In the genomic region with DNA sequence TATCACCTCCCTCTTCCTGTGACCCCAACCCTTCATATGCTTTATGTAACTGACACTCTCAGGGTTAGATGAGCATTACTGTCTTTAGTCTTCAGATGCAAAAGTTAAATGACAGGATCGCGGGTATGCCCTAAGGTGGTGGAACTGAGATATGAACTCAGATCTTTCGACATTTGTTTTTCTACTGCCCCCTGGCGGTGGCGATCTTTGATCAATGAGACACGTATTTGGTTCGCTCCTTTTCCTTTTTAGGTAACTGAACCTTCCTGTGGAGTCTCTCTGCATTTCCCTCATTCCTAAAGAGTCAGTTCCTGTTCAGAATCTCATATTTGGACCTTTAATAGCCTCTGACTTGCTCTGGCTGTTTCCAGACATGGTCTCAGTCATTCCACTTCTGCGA, we compare ENCODE assay signal across 14 cellular contexts. TPM values are rescaled to one million over a fixed set of nuclear protein-coding genes. Genes with fewer than 3 reads are reported as not detected.
DNase-seq lines count a peak whose midpoint lies in the region; ATAC-seq and TF ChIP-seq lines count a peak whose summit lies in the region.
"Had no signal": no experiment of that assay in that cellular context is flagged by ENCODE, and none has a peak within 500 bp of the region (broad histone marks: within the 10 kb centered on the region; RNA-seq: fewer than 3 reads in every experiment).

No MANE protein-coding gene starts in this region.

- no peaks in the 10 kb centered on the region for H4K20me1 ChIP-seq in IMR-90 (ENCODE audit: insufficient read depth, low read length)

- H2BK5ac ChIP-seq in IMR-90 (ENCODE audit: low read depth, low read length, poor library complexity, severe bottlenecking) (no peak overlapping the region), trophoblast cell (ENCODE audit: low read depth, low read length, poor library complexity) (no peak overlapping the region)

- H3K9ac ChIP-seq in IMR-90 (ENCODE audit: low read depth, low read length) (no peak overlapping the region), trophoblast cell (ENCODE audit: low read length) (no peak overlapping the region)

- ATAC-seq in IMR-90 (ENCODE audit: low read depth) (no peak), GM18907 (IDR thresholded peaks at IDR 0.05; ENCODE audit: unreplicated experiment) (no peak)

- peaks cover 2% of the 10 kb centered on the region; the same call in 1 of the 2 replicates for H3K9me3 ChIP-seq in IMR-90 (ENCODE audit: control insufficient read depth, insufficient read depth, low read length)
- H3K9me3 ChIP-seq in trophoblast cell (ENCODE audit: insufficient read depth, low read depth, low read length), result no peaks in the 10 kb centered on the region
- H3K9me3 ChIP-seq: thoracic aorta had no signal

- no peak overlapping the region for H2BK15ac ChIP-seq in IMR-90 (ENCODE audit: low read depth, low read length)

- H4K5ac ChIP-seq in IMR-90 (ENCODE audit: low read depth, low read length), result no peak overlapping the region

- H3K27me3 ChIP-seq in IMR-90 (ENCODE audit: control insufficient read depth, insufficient read depth, low read length), result no peaks in the 10 kb centered on the region
- no peaks in the 10 kb centered on the region for H3K27me3 ChIP-seq in trophoblast cell (ENCODE audit: insufficient read depth, low read length)

- H4K8ac ChIP-seq in IMR-90 (ENCODE audit: low read depth in 2 of 2, low read length in 2 of 2) (no peak overlapping the region), trophoblast cell (ENCODE audit: low read depth, low read length) (no peak overlapping the region)

- intact Hi-C loops in IMR-90 (cut with micrococcal nuclease), result no loop called here

- H4K12ac ChIP-seq in trophoblast cell (ENCODE audit: low read depth, low read length), result no peak overlapping the region

- H3K4ac ChIP-seq in IMR-90 (ENCODE audit: low read depth, low read length), result no peak overlapping the region
- no peak overlapping the region for H3K4ac ChIP-seq in trophoblast cell (ENCODE audit: low read depth, low read length)

- POLR2A ChIA-PET in IMR-90 (lab: Charles Lee; ENCODE audit: unreplicated experiment), result no interaction called here

- 0 out of 2 replicates have a peak, but pooled peaks have one; percentile 4 for TF ChIP-seq CTCF in IMR-90 (conservative IDR thresholded peaks at IDR 0.05; ENCODE audit: low read depth, low read length)

- no peak overlapping the region for H2AK9ac ChIP-seq in IMR-90 (replicated peaks; ENCODE audit: low read depth, low read length, poor library complexity)

- H3K36me3 ChIP-seq in IMR-90 (ENCODE audit: control insufficient read depth, insufficient read depth, low read length), result no peaks in the 10 kb centered on the region
- no peaks in the 10 kb centered on the region for H3K36me3 ChIP-seq in trophoblast cell (ENCODE audit: control insufficient read depth in 1 of 2, insufficient read depth in 2 of 2, low read length in 2 of 2)
- H3K36me3 ChIP-seq: thoracic aorta had no signal

- H3K56ac ChIP-seq in IMR-90 (ENCODE audit: extremely low read depth, insufficient read depth, low read length), result no peak overlapping the region

- no peaks in the 10 kb centered on the region for H3K9me1 ChIP-seq in IMR-90 (ENCODE audit: insufficient read depth, low read length)

- H3K4me2 ChIP-seq in IMR-90 (ENCODE audit: low read depth, low read length), result no peak overlapping the region
- H3K4me2 ChIP-seq in trophoblast cell (ENCODE audit: low read length), result no peak overlapping the region

- no peak for TF ChIP-seq POLR2A in IMR-90 (IDR thresholded peaks at IDR 0.05; ENCODE audit: low read depth, low read length)

- no peak overlapping the region for H2BK20ac ChIP-seq in IMR-90 (ENCODE audit: low read depth, low read length)

- H3K79me2 ChIP-seq in trophoblast cell (ENCODE audit: control insufficient read depth, insufficient read depth, low read length, poor library complexity), result no peaks in the 10 kb centered on the region

- H3K4me1 ChIP-seq in IMR-90 (ENCODE audit: control insufficient read depth, insufficient read depth, low read length), result no peaks in the 10 kb centered on the region
- no peaks in the 10 kb centered on the region for H3K4me1 ChIP-seq in trophoblast cell (ENCODE audit: control insufficient read depth in 1 of 2, insufficient read depth in 2 of 2, low read length in 2 of 2)

- H3K27ac ChIP-seq in IMR-90 (ENCODE audit: insufficient read depth, low read length), result no peak overlapping the region
- H3K27ac ChIP-seq in trophoblast cell (ENCODE audit: low read depth, low read length), result no peak overlapping the region
- H3K27ac ChIP-seq: thoracic aorta had no signal

- no peak overlapping the region for H2BK12ac ChIP-seq in trophoblast cell (ENCODE audit: low read length)

- in situ Hi-C loops in IMR-90 (cut with MboI; ENCODE audit: low sequenced_read_pairs), result no loop called here
- in situ Hi-C loops in SK-MEL-5 (cut with HindIII; ENCODE audit: low pct_unique_long_range_greater_than_20kb, low sequenced_read_pairs), result no loop called here

- H3K18ac ChIP-seq in IMR-90 (ENCODE audit: low read depth, low read length), result no peak overlapping the region
- H3K18ac ChIP-seq in trophoblast cell (ENCODE audit: low read length), result no peak overlapping the region

- H2BK120ac ChIP-seq in IMR-90 (ENCODE audit: low read depth, low read length) (no peak overlapping the region), trophoblast cell (ENCODE audit: insufficient read depth, low read length, poor library complexity) (no peak overlapping the region)

- CTCF ChIA-PET in IMR-90 (lab: Yijun Ruan, JAX), result no interaction called here

- BruUV-seq in IMR-90 (replicated peaks; lab: Mats Ljungman, UMichigan), result no TSS peak

- TF ChIP-seq RAD21 in IMR-90 (IDR thresholded peaks at IDR 0.05; ENCODE audit: low read length), result no peak

- DNase-seq in SHP77 (lab: John Stamatoyannopoulos, UW), result peak; percentile 2 to 13
- DNase-seq in SHP77 treated with DMSO at 0.1 percent for 48 hours (lab: John Stamatoyannopoulos, UW), result no peak
- DNase-seq in IMR-90, result no peak
- peak; percentile 68 for DNase-seq in SK-MEL-5 (ENCODE audit: low read depth, low spot score)
- DNase-seq in trophoblast cell, result peak; percentile 79 to 95
- DNase-seq in NCI-H2107 treated with DMSO at 0.1 percent for 48 hours (lab: John Stamatoyannopoulos, UW; ENCODE audit: unreplicated experiment), result no peak
- DNase-seq in NCI-H2029 (lab: John Stamatoyannopoulos, UW), result no peak
- DNase-seq: activated gamma-delta T cell treated with Interleukin-2 at 50 U/mL for 16 hours; effector memory CD4-positive, alpha-beta T cell; NCI-H2107; T1000 had no signal

- H3K23ac ChIP-seq in IMR-90 (ENCODE audit: low read depth, low read length) (no peak overlapping the region), trophoblast cell (ENCODE audit: low read length) (no peak overlapping the region)

- no peaks in the 10 kb centered on the region for H3K79me1 ChIP-seq in IMR-90 (ENCODE audit: low read depth in 1 of 2, low read length in 2 of 2)
- no peaks in the 10 kb centered on the region for H3K79me1 ChIP-seq in trophoblast cell (ENCODE audit: low read length)

- no peak overlapping the region for H2AK5ac ChIP-seq in IMR-90 (ENCODE audit: low read depth, low read length)
- H2AK5ac ChIP-seq in trophoblast cell (ENCODE audit: low read length), result no peak overlapping the region

- 83% methylated on average over 4 of the region's 8 CpGs; no CpG with 5 or more reads in 1 of the 2 experiments for WGBS in IMR-90 (ENCODE audit: extremely low coverage in 2 of 2, insufficient read length in 1 of 2), 2 experiments
- no CpG with 5 or more reads among the region's 8 CpGs for WGBS in trophoblast cell (ENCODE audit: extremely low coverage, insufficient coverage, insufficient read length)

- H3K4me3 ChIP-seq in IMR-90 (ENCODE audit: insufficient read depth, low read depth, low read length) (no peak overlapping the region), trophoblast cell (ENCODE audit: low read depth, low read length) (no peak overlapping the region)
- H3K4me3 ChIP-seq: thoracic aorta had no signal

- H4K91ac ChIP-seq in IMR-90 (ENCODE audit: insufficient read depth, low read depth, low read length) (no peak overlapping the region), trophoblast cell (ENCODE audit: low read depth, low read length) (no peak overlapping the region)

- dilution Hi-C loops in IMR-90 (cut with HindIII; ENCODE audit: low sequenced_read_pairs, unreplicated experiment), result no loop called here

- H3K14ac ChIP-seq in IMR-90 (replicated peaks; ENCODE audit: low read depth, low read length) (no peak overlapping the region), trophoblast cell (ENCODE audit: low read length) (no peak overlapping the region)

- no peak overlapping the region for H2AFZ ChIP-seq in IMR-90 (replicated peaks; ENCODE audit: low read length, poor library complexity)
- no peak overlapping the region for H2AFZ ChIP-seq in trophoblast cell (ENCODE audit: insufficient read depth, low read length, poor library complexity)

TF ChIP-seq in IMR-90, 13 proteins besides CTCF, POLR2A, EP300 and RAD21:
- TF ChIP-seq NFE2L2 (IDR thresholded peaks at IDR 0.05; ENCODE audit: low read depth, low read length) (no peak), RFX5 (IDR thresholded peaks at IDR 0.05; ENCODE audit: low read depth, low read length) (no peak), MAZ (IDR thresholded peaks at IDR 0.05; ENCODE audit: borderline replicate concordance, low read depth, low read length) (no peak)
- TF ChIP-seq, protein P1, sequence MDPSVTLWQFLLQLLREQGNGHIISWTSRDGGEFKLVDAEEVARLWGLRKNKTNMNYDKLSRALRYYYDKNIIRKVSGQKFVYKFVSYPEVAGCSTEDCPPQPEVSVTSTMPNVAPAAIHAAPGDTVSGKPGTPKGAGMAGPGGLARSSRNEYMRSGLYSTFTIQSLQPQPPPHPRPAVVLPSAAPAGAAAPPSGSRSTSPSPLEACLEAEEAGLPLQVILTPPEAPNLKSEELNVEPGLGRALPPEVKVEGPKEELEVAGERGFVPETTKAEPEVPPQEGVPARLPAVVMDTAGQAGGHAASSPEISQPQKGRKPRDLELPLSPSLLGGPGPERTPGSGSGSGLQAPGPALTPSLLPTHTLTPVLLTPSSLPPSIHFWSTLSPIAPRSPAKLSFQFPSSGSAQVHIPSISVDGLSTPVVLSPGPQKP (IDR thresholded peaks at IDR 0.05; ENCODE audit: borderline replicate concordance, low read depth, low read length), result no peak

RNA-seq across cellular contexts. Expression of a gene that starts 47.8 kb away (rescaled TPM):
- total RNA-seq in IMR-90 (2012; rRNA removed), result not detected in 2 replicates
- not detected in 2 replicates for polyA plus RNA-seq in IMR-90 (2012; rRNA removed)
- polyA plus RNA-seq in IMR-90 (2012; cell fraction: cytosol; rRNA removed), result not detected in 2 replicates
- polyA plus RNA-seq in IMR-90 (2012; cell fraction: nucleus; rRNA removed; ENCODE audit: low replicate concordance), result not detected in 2 replicates
- not detected in 2 replicates for total RNA-seq in SK-MEL-5 (2014; rRNA removed; shearing (Covaris generic))
- polyA plus RNA-seq in SK-MEL-5 (2015; cell fraction: cytosol; rRNA removed), result not detected in 2 replicates
- not detected in 2 replicates for polyA plus RNA-seq in SK-MEL-5 (2015; cell fraction: nucleus; rRNA removed)
- polyA plus RNA-seq in trophoblast cell (2013), result not detected in 2 replicates
- total RNA-seq: progenitor cell of endocrine pancreas, thoracic aorta had no signal

Comparison
In these comparisons a context has a peak if more than half of its experiments do, and no peak if none do; other contexts are left out.
1. DNase-seq: peak in SHP77 (2 of 2), SK-MEL-5 (single experiment) and trophoblast cell (2 of 2); none in SHP77 treated with DMSO at 0.1 percent for 48 hours (single experiment), IMR-90 (single experiment), NCI-H2107 treated with DMSO at 0.1 percent for 48 hours (single experiment) and NCI-H2029 (single experiment).